24 cellular contexts compared by ENCODE assay signal in genomic region chr2:601806-602455, GRCh38.
"Had no signal": no experiment of that assay in that cellular context is flagged by ENCODE, and none has a peak within 500 bp of the region (broad histone marks: within the 10 kb centered on the region; RNA-seq: fewer than 3 reads in every experiment).

No MANE protein-coding gene starts in this region.

- DNase-seq: effector CD4-positive, alpha-beta T cell; foreskin fibroblast; gastrocnemius medialis; kidney; mesenchymal stem cell; mucosa of descending colon; naive B cell; nephron progenitor cell; occipital lobe; retina; stimulated activated CD4-positive, alpha-beta T cell treated with anti-CD3 and anti-CD28 coated beads, Interleukin-2, amount 100 ng/mL, for 24 hours; stimulated activated CD4-positive, alpha-beta T cell treated with anti-CD3 and anti-CD28 coated beads, Interleukin-4, amount 100 ng/mL, for 24 hours; stimulated activated naive CD4-positive, alpha-beta T cell treated with Interleukin-2 at 50 U/mL for 16 hours; stomach; thyroid gland; trophoblast cell had no signal

- H3K27me3 ChIP-seq: gastrocnemius medialis, pancreas, thyroid gland had no signal

- H3K36me3 ChIP-seq: gastrocnemius medialis, pancreas, stomach, thyroid gland had no signal

- ATAC-seq: esophagus mucosa; gastrocnemius medialis; left lobe of liver; mucosa of descending colon; pancreas; sciatic nerve; stimulated activated effector memory CD8-positive, alpha-beta T cell treated with anti-CD3 and anti-CD28 coated beads, Interleukin-12 subunit alpha, Interleukin-12 subunit beta, amount 100 ng/mL, for 72 hours had no signal

- H3K27ac ChIP-seq: dorsolateral prefrontal cortex, epithelial cell of prostate, gastrocnemius medialis, pancreas, stomach, thyroid gland had no signal

- H3K9me3 ChIP-seq: gastrocnemius medialis, mucosa of descending colon, pancreas, stomach, thyroid gland had no signal

- H3K4me3 ChIP-seq: dorsolateral prefrontal cortex, gastrocnemius medialis, mucosa of descending colon, pancreas, smooth muscle cell, stomach, thyroid gland had no signal

- H3K4me2 ChIP-seq: smooth muscle cell had no signal

- H3K4me1 ChIP-seq: gastrocnemius medialis, pancreas, stomach, thyroid gland had no signal
